ENCODE assay signal across 1 cellular context in genomic region chr13:71477735-71478134, GRCh38.
TF ChIP-seq lines count a peak whose summit lies in the region.

No MANE protein-coding gene starts in this region.

TF ChIP-seq in endothelial cell of umbilical vein, 7 proteins besides CTCF, POLR2A, EP300 and RAD21:
- TF ChIP-seq MAX (IDR thresholded peaks at IDR 0.05; ENCODE audit: insufficient read depth, insufficient read length) (no peak), MYC (IDR thresholded peaks at IDR 0.05; ENCODE audit: low read depth, low read length) (no peak), GATA2 (IDR thresholded peaks at IDR 0.05; ENCODE audit: insufficient read depth, insufficient read length, low read depth, low read length) (no peak), POLR2AphosphoS5 (IDR thresholded peaks at IDR 0.05; ENCODE audit: insufficient read depth, low read depth, low read length) (no peak), FOS (IDR thresholded peaks at IDR 0.05; ENCODE audit: borderline replicate concordance, insufficient read depth, low read length) (no peak), JUN (IDR thresholded peaks at IDR 0.05; ENCODE audit: borderline replicate concordance, insufficient read depth, insufficient read length, low read depth) (no peak), EZH2 (IDR thresholded peaks at IDR 0.05; ENCODE audit: borderline replicate concordance, low read depth, low read length, severe bottlenecking) (no peak)
TF ChIP-seq in endothelial cell of umbilical vein: peak in this region for 0.
